11 cellular contexts compared by ENCODE assay signal in genomic region chr9:132351404-132352050, GRCh38. TPM values are rescaled to one million over a fixed set of nuclear protein-coding genes. Genes with fewer than 3 reads are reported as not detected.
DNase-seq lines count a peak whose midpoint lies in the region; ATAC-seq and TF ChIP-seq lines count a peak whose summit lies in the region.
"Had no signal": no experiment of that assay in that cellular context is flagged by ENCODE, and none has a peak within 500 bp of the region (broad histone marks: within the 10 kb centered on the region; RNA-seq: fewer than 3 reads in every experiment).

No MANE protein-coding gene starts in this region.

- H3K4me3 ChIP-seq in BLaER1 (peak overlapping the region; percentile 79), mucosa of stomach (ENCODE audit: low read length) (no peak overlapping the region), tibial artery (no peak overlapping the region), right atrium auricular region (no peak overlapping the region)
- peak overlapping the region; percentile 51 for H3K4me3 ChIP-seq in Jurkat, Clone E6-1 (ENCODE audit: low read length)

- H4K20me1 ChIP-seq in BLaER1, result peaks cover 51% of the 10 kb centered on the region

- H3K27ac Mint-ChIP-seq in activated naive CD4-positive, alpha-beta T cell treated with anti-CD3 and anti-CD28 coated beads, Interleukin-2, amount 50 U/mL, for 72 hours, result peak overlapping the region; percentile 88 to 92

- no peak for TF ChIP-seq CTCF in tibial artery (IDR thresholded peaks at IDR 0.05)
- TF ChIP-seq CTCF in right atrium auricular region (IDR thresholded peaks at IDR 0.05), result no peak

- H3K27ac ChIP-seq in BLaER1 (peak overlapping the region; percentile 56), tibial artery (no peak overlapping the region), right atrium auricular region (no peak overlapping the region)

- H3K9ac ChIP-seq in BLaER1 (peak overlapping the region; percentile 95), mucosa of stomach (ENCODE audit: low read length) (peak overlapping the region; percentile 47)

- intact Hi-C loops in tibial artery (cut with DNase I; ENCODE audit: low total_unique reads), result no loop called here

- H3K4me1 ChIP-seq in BLaER1 (peaks cover 72% of the 10 kb centered on the region), mucosa of stomach (ENCODE audit: control insufficient read depth, insufficient read depth, low read length) (peaks cover 22% of the 10 kb centered on the region), tibial artery (peaks cover 0 to 33% (median 23%) of the 10 kb centered on the region in 4 donors), right atrium auricular region (peaks cover 0 to 43% of the 10 kb centered on the region in 2 donors)

- ATAC-seq in activated naive CD4-positive, alpha-beta T cell treated with anti-CD3 and anti-CD28 coated beads, Interleukin-2, amount 50 U/mL, for 72 hours, result no peak

- peaks cover 0 to 3% of the 10 kb centered on the region in 2 donors for H3K9me3 Mint-ChIP-seq in activated naive CD4-positive, alpha-beta T cell treated with anti-CD3 and anti-CD28 coated beads, Interleukin-2, amount 50 U/mL, for 72 hours

- H3K9me3 ChIP-seq in BLaER1, result no peaks in the 10 kb centered on the region
- no peaks in the 10 kb centered on the region for H3K9me3 ChIP-seq in mucosa of stomach (ENCODE audit: control insufficient read depth, low read length)
- no peaks in the 10 kb centered on the region for H3K9me3 ChIP-seq in tibial artery
- H3K9me3 ChIP-seq in right atrium auricular region, result no peaks in the 10 kb centered on the region

- H3K36me3 ChIP-seq in BLaER1 (peaks cover 53% of the 10 kb centered on the region), mucosa of stomach (ENCODE audit: control insufficient read depth, insufficient read depth, low read length) (peaks cover 1% of the 10 kb centered on the region), tibial artery (peaks cover 46 to 64% (median 60%) of the 10 kb centered on the region in 3 donors), right atrium auricular region (peaks cover 61% of the 10 kb centered on the region)

- H3K27me3 ChIP-seq in BLaER1, result no peaks in the 10 kb centered on the region
- no peaks in the 10 kb centered on the region for H3K27me3 ChIP-seq in mucosa of stomach (ENCODE audit: control insufficient read depth, insufficient read depth, low read length)
- no peaks in the 10 kb centered on the region for H3K27me3 ChIP-seq in tibial artery
- no peaks in the 10 kb centered on the region for H3K27me3 ChIP-seq in right atrium auricular region

- H3K36me3 Mint-ChIP-seq in activated naive CD4-positive, alpha-beta T cell treated with anti-CD3 and anti-CD28 coated beads, Interleukin-2, amount 50 U/mL, for 72 hours, result peaks cover 36 to 47% of the 10 kb centered on the region in 2 donors

- DNase-seq in Jurkat, Clone E6-1 (ENCODE audit: low read depth, low spot score), result peak; percentile 51
- DNase-seq in activated naive CD4-positive, alpha-beta T cell treated with anti-CD3 and anti-CD28 coated beads, Interleukin-2, amount 50 U/mL, for 72 hours (ENCODE audit: low spot score in 2 of 2), result no peak
- no peak for DNase-seq in stimulated activated naive CD4-positive, alpha-beta T cell treated with Interleukin-2 at 50 U/mL for 16 hours (lab: John Stamatoyannopoulos, UW)
- DNase-seq in tibial artery (no peak), HuH-7.5 (ENCODE audit: low spot score) (no peak), right atrium auricular region (ENCODE audit: low spot score) (no peak)
- DNase-seq: DMS 273 treated with DMSO at 0.1 percent for 48 hours, NCI-H2081 had no signal

- peak overlapping the region; percentile 97 for H3K4me2 ChIP-seq in BLaER1

RNA-seq across cellular contexts. Expression of gene SETX, which starts 3.3 kb away (rescaled TPM):
- polyA plus RNA-seq in Jurkat, Clone E6-1 (2012; ENCODE audit: insufficient read depth, insufficient read length), result 21.6 TPM
- 10 to 100 TPM; 43.1 to 45.0 TPM for total RNA-seq in activated naive CD4-positive, alpha-beta T cell treated with anti-CD3 and anti-CD28 coated beads, Interleukin-2, amount 50 U/mL, for 72 hours
- total RNA-seq in right atrium auricular region, result 10 to 100 TPM; 32.3 to 33.9 TPM

RNA-seq across cellular contexts. Expression of gene TTF1, which starts 55.1 kb away (rescaled TPM):
- 45.3 TPM for polyA plus RNA-seq in Jurkat, Clone E6-1 (2012; ENCODE audit: insufficient read depth, insufficient read length)
- total RNA-seq in activated naive CD4-positive, alpha-beta T cell treated with anti-CD3 and anti-CD28 coated beads, Interleukin-2, amount 50 U/mL, for 72 hours, result 10 to 100 TPM; 33.0 to 36.0 TPM
- 10 to 100 TPM; 14.9 to 17.3 TPM for total RNA-seq in right atrium auricular region

RNA-seq across cellular contexts. Expression of gene CFAP77, which starts 58.5 kb away (rescaled TPM):
- not detected for polyA plus RNA-seq in Jurkat, Clone E6-1 (2012; ENCODE audit: insufficient read depth, insufficient read length)
- total RNA-seq in activated naive CD4-positive, alpha-beta T cell treated with anti-CD3 and anti-CD28 coated beads, Interleukin-2, amount 50 U/mL, for 72 hours, result not detected
- 1 to 10 TPM; 3.3 to 8.6 TPM for total RNA-seq in right atrium auricular region
- total RNA-seq: urinary bladder had no signal
- polyA plus RNA-seq: urinary bladder had no signal

Comparison
In these comparisons a context has a peak if more than half of its experiments do, and no peak if none do; other contexts are left out.
1. H3K4me3 ChIP-seq: peak in BLaER1 (single experiment) and Jurkat, Clone E6-1 (single experiment); none in mucosa of stomach (single experiment), tibial artery (0 of 2) and right atrium auricular region (0 of 2).
2. RNA of gene CFAP77, which starts 58.5 kb away (total RNA-seq): 3.3 to 8.6 TPM in right atrium auricular region; not detected in activated naive CD4-positive, alpha-beta T cell treated with anti-CD3 and anti-CD28 coated beads, Interleukin-2, amount 50 U/mL, for 72 hours; every median in the first group is over 4 times any median in the second.